21 cellular contexts compared by ENCODE assay signal in genomic region chr6:100103194-100103593, GRCh38.
DNase-seq lines count a peak whose midpoint lies in the region; ATAC-seq, FAIRE-seq and TF ChIP-seq lines count a peak whose summit lies in the region.
"Had no signal": no experiment of that assay in that cellular context is flagged by ENCODE, and none has a peak within 500 bp of the region (broad histone marks: within the 10 kb centered on the region; RNA-seq: fewer than 3 reads in every experiment).

No MANE protein-coding gene starts in this region.

- ATAC-seq in HG02852 (IDR thresholded peaks at IDR 0.05; ENCODE audit: unreplicated experiment): no peak
- ATAC-seq: A549, GM12878, GM23338 had no signal

- no peak for TF ChIP-seq CTCF in HFFc6 (IDR thresholded peaks at IDR 0.05)

- no peaks in the 10 kb centered on the region for H3K9me3 Mint-ChIP-seq in HFFc6
- H3K9me3 Mint-ChIP-seq: CD14-positive monocyte; CD4-positive, alpha-beta T cell; GM23338; H9 had no signal

- no peak for TF ChIP-seq POLR2A in GM12892 (IDR thresholded peaks at IDR 0.05; ENCODE audit: low read depth, low read length)

- peak overlapping the region; percentile 34; the same call in 1 of the 2 replicates for H3K27ac Mint-ChIP-seq in HFFc6
- H3K27ac Mint-ChIP-seq: B cell; CD4-positive, alpha-beta T cell; CD8-positive, alpha-beta memory T cell had no signal

- H3K4me1 Mint-ChIP-seq in HFFc6 (ENCODE audit: low read depth): peaks cover 60% of the 10 kb centered on the region
- H3K4me1 Mint-ChIP-seq: B cell; CD14-positive monocyte; CD8-positive, alpha-beta memory T cell had no signal

- DNase-seq in EH (ENCODE audit: low read depth): peak; percentile 59
- DNase-seq in GM12892 (ENCODE audit: insufficient read length): no peak
- DNase-seq in HFFc6: peak; percentile 9
- no peak for DNase-seq in HuH-7 (ENCODE audit: low spot score)
- no peak for DNase-seq in NCI-H1436 treated with DMSO at 0.1 percent for 48 hours (lab: John Stamatoyannopoulos, UW)
- DNase-seq: 8988T; ACHN; CD4-positive, alpha-beta T cell; CD8-positive, alpha-beta memory T cell; DMS 273 treated with DMSO at 0.1 percent for 48 hours; DMS79; GDM1; H9 had no signal

- H3K36me3 Mint-ChIP-seq in HFFc6 (ENCODE audit: low read depth): no peaks in the 10 kb centered on the region
- H3K36me3 Mint-ChIP-seq: CD14-positive monocyte; CD8-positive, alpha-beta memory T cell had no signal

- FAIRE-seq in GM12892 (lab: Jason Lieb, UNC): peak; percentile 74
- FAIRE-seq: A549, D721Med, GM12878, GM18507 had no signal

- no peak overlapping the region for H3K4me3 Mint-ChIP-seq in HFFc6
- H3K4me3 Mint-ChIP-seq: B cell; CD14-positive monocyte; CD4-positive, alpha-beta T cell; CD8-positive, alpha-beta memory T cell; GM23338; H9 had no signal

- H3K27me3 Mint-ChIP-seq in HFFc6 (ENCODE audit: insufficient read depth): no peaks in the 10 kb centered on the region

Comparison
In these comparisons a context has a peak if more than half of its experiments do, and no peak if none do; other contexts are left out.
1. DNase-seq: peak in EH (single experiment) and HFFc6 (single experiment); none in GM12892 (single experiment), HuH-7 (single experiment) and NCI-H1436 treated with DMSO at 0.1 percent for 48 hours (single experiment).